26 cellular contexts compared by ENCODE assay signal in the genomic region with DNA sequence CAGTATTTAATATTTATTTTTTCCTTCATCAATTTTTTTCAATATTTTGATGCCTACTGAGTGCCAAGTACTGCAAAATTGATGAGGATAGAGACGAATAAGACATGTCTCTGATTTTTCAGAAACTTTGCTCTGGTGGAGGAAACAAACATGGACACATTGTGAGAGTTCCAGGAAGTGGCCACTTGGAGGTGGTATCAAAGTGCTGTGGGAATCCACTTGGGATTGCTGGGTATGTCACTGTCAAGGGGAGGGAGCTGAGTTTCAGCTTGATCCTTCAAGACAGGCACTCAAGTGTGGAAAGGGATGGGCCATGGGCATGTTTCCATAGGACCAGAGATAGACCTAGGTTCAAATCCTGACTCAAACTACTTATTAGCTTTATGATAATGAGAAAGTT. TPM values are rescaled to one million over a fixed set of nuclear protein-coding genes. Genes with fewer than 3 reads are reported as not detected.
DNase-seq lines count a peak whose midpoint lies in the region; ATAC-seq and TF ChIP-seq lines count a peak whose summit lies in the region.
"Had no signal": no experiment of that assay in that cellular context is flagged by ENCODE, and none has a peak within 500 bp of the region (broad histone marks: within the 10 kb centered on the region; RNA-seq: fewer than 3 reads in every experiment).

No MANE protein-coding gene starts in this region.

- POLR2A ChIA-PET in BJ (lab: Charles Lee) = no interaction called here

- H3K4me1 ChIP-seq in osteoblast (ENCODE audit: insufficient read depth, low read length) = no peaks in the 10 kb centered on the region
- H3K4me1 ChIP-seq: HAP-1, tibial artery had no signal

- H3K4me3 Mint-ChIP-seq in HFFc6 = no peak overlapping the region
- H3K4me3 Mint-ChIP-seq: activated CD4-positive, alpha-beta T cell treated with anti-CD3 and anti-CD28 coated beads, Interleukin-2, amount 10 ng/mL, durations not matched to agents 7 days and 5 days; naive B cell had no signal

- no peaks in the 10 kb centered on the region; the same call in 1 of the 2 replicates for H3K9me3 Mint-ChIP-seq in HFFc6
- H3K9me3 Mint-ChIP-seq: activated CD4-positive, alpha-beta T cell treated with anti-CD3 and anti-CD28 coated beads, Interleukin-2, amount 10 ng/mL, durations not matched to agents 7 days and 5 days; naive B cell had no signal

- in situ Hi-C loops in brain microvascular endothelial cell (cut with HindIII; ENCODE audit: low pct_ligation_motif_present, low sequenced_read_pairs) = no loop called here

- H4K20me1 ChIP-seq in osteoblast (ENCODE audit: insufficient read depth, low read length) = no peaks in the 10 kb centered on the region

- no peak overlapping the region for H3K4me3 ChIP-seq in BJ (ENCODE audit: low read depth, low read length)
- H3K4me3 ChIP-seq in brain microvascular endothelial cell (ENCODE audit: low read depth, low read length) = no peak overlapping the region
- no peak overlapping the region for H3K4me3 ChIP-seq in osteoblast (ENCODE audit: insufficient read depth, low read length)
- H3K4me3 ChIP-seq: adrenal gland, GM12878, HAP-1, lung, tibial artery had no signal

- peaks cover 11% of the 10 kb centered on the region for H3K4me1 Mint-ChIP-seq in HFFc6 (ENCODE audit: low read depth)
- H3K4me1 Mint-ChIP-seq: activated CD4-positive, alpha-beta T cell treated with anti-CD3 and anti-CD28 coated beads, Interleukin-2, amount 10 ng/mL, durations not matched to agents 7 days and 5 days had no signal

- no peak overlapping the region for H3K27ac Mint-ChIP-seq in HFFc6
- H3K27ac Mint-ChIP-seq: activated CD4-positive, alpha-beta T cell treated with anti-CD3 and anti-CD28 coated beads, Interleukin-2, amount 10 ng/mL, durations not matched to agents 7 days and 5 days had no signal

- H3K27ac ChIP-seq in brain microvascular endothelial cell (no peak overlapping the region), osteoblast (ENCODE audit: low read depth, low read length) (no peak overlapping the region)
- H3K27ac ChIP-seq: adrenal gland, parathyroid adenoma, tibial artery had no signal

- no peaks in the 10 kb centered on the region for H3K36me3 Mint-ChIP-seq in HFFc6 (ENCODE audit: low read depth)

- no peaks in the 10 kb centered on the region for H3K9me3 ChIP-seq in osteoblast (ENCODE audit: low read depth, low read length)
- H3K9me3 ChIP-seq: adrenal gland, HAP-1, tibial artery had no signal

- no peaks in the 10 kb centered on the region for H3K79me2 ChIP-seq in osteoblast (ENCODE audit: insufficient read depth, low read length)
- H3K79me2 ChIP-seq: parathyroid adenoma had no signal

- H3K36me3 ChIP-seq in BJ (ENCODE audit: control insufficient read depth, insufficient read depth, low read length) (no peaks in the 10 kb centered on the region), brain microvascular endothelial cell (replicated peaks) (no peaks in the 10 kb centered on the region), osteoblast (ENCODE audit: insufficient read depth, low read length) (no peaks in the 10 kb centered on the region)
- H3K36me3 ChIP-seq: adrenal gland, HAP-1, tibial artery had no signal

- peaks cover 6% of the 10 kb centered on the region for H3K27me3 ChIP-seq in BJ (ENCODE audit: control insufficient read depth, insufficient read depth, low read length)
- no peaks in the 10 kb centered on the region for H3K27me3 ChIP-seq in brain microvascular endothelial cell (replicated peaks)
- peaks cover 13% of the 10 kb centered on the region for H3K27me3 ChIP-seq in osteoblast (ENCODE audit: insufficient read depth, low read length)
- H3K27me3 ChIP-seq: adrenal gland had no signal

- peaks cover 27% of the 10 kb centered on the region for H3K27me3 Mint-ChIP-seq in HFFc6 (ENCODE audit: insufficient read depth)

- TF ChIP-seq CTCF in BJ (IDR thresholded peaks at IDR 0.05; ENCODE audit: insufficient read depth, low read depth, low read length) (0 out of 2 replicates have a peak, but pooled peaks have one; percentile 8), HFFc6 (IDR thresholded peaks at IDR 0.05) (0 out of 2 replicates have a peak, but pooled peaks have one; percentile 20), brain microvascular endothelial cell (IDR thresholded peaks at IDR 0.05; ENCODE audit: low read depth, low read length, missing control alignments) (peak; percentile 35), osteoblast (IDR thresholded peaks at IDR 0.05; ENCODE audit: extremely low read depth, low read depth, low read length) (no peak)

- no peak overlapping the region for H3K4me2 ChIP-seq in osteoblast (ENCODE audit: insufficient read depth, low read length)

- CTCF ChIA-PET in BJ (lab: Yijun Ruan, JAX) = interaction anchor here (0.6 to 1.4 kb wide), 5 partner anchors 10 to 104 kb away, joined by 3 to 4 read pairs (median 3); no protein-coding TSS in a partner anchor

- no peak for ATAC-seq in HG03521 (IDR thresholded peaks at IDR 0.05; ENCODE audit: unreplicated experiment)
- ATAC-seq: GM12878, Right ventricle myocardium inferior, sciatic nerve had no signal

- no peak for DNase-seq in BJ (ENCODE audit: low read depth)
- peak; percentile 16 for DNase-seq in HFFc6
- no peak for DNase-seq in brain microvascular endothelial cell
- DNase-seq in kidney tubule cell (ENCODE audit: low spot score) = peak; percentile 34
- DNase-seq in osteoblast (ENCODE audit: insufficient read length, low spot score, missing footprints) = no peak
- no peak for DNase-seq in NCI-H1436 (lab: John Stamatoyannopoulos, UW)
- DNase-seq: activated CD4-positive, alpha-beta T cell treated with anti-CD3 and anti-CD28 coated beads, Interleukin-2, amount 10 ng/mL, durations not matched to agents 7 days and 5 days; activated effector memory CD4-positive, alpha-beta T cell treated with anti-CD3 and anti-CD28 coated beads, Interleukin-2, amount 50 U/mL, for 16 hours; adrenal gland; AML-193; central memory CD4-positive, alpha-beta T cell; effector CD4-positive, alpha-beta T cell; IMR-90; naive B cell; NCI-H187 treated with DMSO at 0.1 percent for 48 hours; NCI-H446 treated with DMSO at 0.1 percent for 48 hours; stimulated activated naive CD4-positive, alpha-beta T cell treated with Interleukin-2 at 50 U/mL for 16 hours; T-helper 1 cell; tibial artery had no signal

- H2AFZ ChIP-seq in osteoblast (ENCODE audit: low read length) = no peak overlapping the region
- H2AFZ ChIP-seq: parathyroid adenoma had no signal

RNA-seq across cellular contexts. Expression of a gene that starts 24.5 kb away (rescaled TPM):
- 10.6 and 27.8 TPM in 2 replicates for polyA plus RNA-seq in BJ (2011; rRNA removed)
- polyA minus RNA-seq in BJ (2011; rRNA and poly(A)+ RNA removed) = 13.5 and 16.6 TPM in 2 replicates
- 10 to 100 TPM; 26.2 to 41.6 (median 30.3) TPM for total RNA-seq in HFFc6 (2021; fragmentation: NEBNext Ultra II Directional; extraction: Animal tissue kit (Norgen Biotek cat#: 25700))
- total RNA-seq in osteoblast = 26.4 and 27.1 TPM in 2 replicates

RNA-seq across cellular contexts. Expression of a gene that starts 33.4 kb away (rescaled TPM):
- polyA plus RNA-seq in BJ (2011; rRNA removed) = 10.3 and 11.5 TPM in 2 replicates
- 16.9 and 17.6 TPM in 2 replicates for polyA minus RNA-seq in BJ (2011; rRNA and poly(A)+ RNA removed)
- 10 to 100 TPM; 11.1 to 13.3 (median 11.8) TPM for total RNA-seq in HFFc6 (2021; fragmentation: NEBNext Ultra II Directional; extraction: Animal tissue kit (Norgen Biotek cat#: 25700))
- total RNA-seq in osteoblast = 12.3 and 14.7 TPM in 2 replicates

RNA-seq across cellular contexts. Expression of a gene that starts 52.5 kb away (rescaled TPM):
- polyA plus RNA-seq in BJ (2011; rRNA removed) = 2.1 and 4.8 TPM in 2 replicates
- 1.5 and 1.9 TPM in 2 replicates for polyA minus RNA-seq in BJ (2011; rRNA and poly(A)+ RNA removed)
- 1 to 10 TPM; 1.8 to 2.9 (median 2.2) TPM for total RNA-seq in HFFc6 (2021; fragmentation: NEBNext Ultra II Directional; extraction: Animal tissue kit (Norgen Biotek cat#: 25700))
- 0.29 TPM in 1 of 2 replicates, not detected in the other for total RNA-seq in osteoblast
- total RNA-seq: activated CD4-positive, alpha-beta T cell treated with anti-CD3 and anti-CD28 coated beads, Interleukin-2, amount 10 ng/mL, durations not matched to agents 7 days and 5 days had no signal

Comparison
In these comparisons a context has a peak if more than half of its experiments do, and no peak if none do; other contexts are left out.
1. DNase-seq: peak in HFFc6 (single experiment) and kidney tubule cell (single experiment); none in BJ (single experiment), brain microvascular endothelial cell (single experiment), osteoblast (single experiment) and NCI-H1436 (single experiment).